ENCODE assay signal across 5 cellular contexts in genomic region chr3:155667988-155668387, GRCh38.
"Had no signal": no experiment of that assay in that cellular context is flagged by ENCODE, and none has a peak within 500 bp of the region (broad histone marks: within the 10 kb centered on the region; RNA-seq: fewer than 3 reads in every experiment).

No MANE protein-coding gene starts in this region.

- H2AFZ ChIP-seq: GM23248 had no signal

- H3K9me3 ChIP-seq: HAP-1 had no signal

- ATAC-seq: HCT116 had no signal

- H3K4me3 ChIP-seq: GM23248, HAP-1 had no signal

- H3K36me3 ChIP-seq: HAP-1 had no signal

- H3K9ac ChIP-seq: GM23248 had no signal

- H3K4me1 ChIP-seq: HAP-1 had no signal

- H3K27ac ChIP-seq: GM23248 had no signal

- DNase-seq: GM23248, GOT3, H7 had no signal
